In the genomic region with DNA sequence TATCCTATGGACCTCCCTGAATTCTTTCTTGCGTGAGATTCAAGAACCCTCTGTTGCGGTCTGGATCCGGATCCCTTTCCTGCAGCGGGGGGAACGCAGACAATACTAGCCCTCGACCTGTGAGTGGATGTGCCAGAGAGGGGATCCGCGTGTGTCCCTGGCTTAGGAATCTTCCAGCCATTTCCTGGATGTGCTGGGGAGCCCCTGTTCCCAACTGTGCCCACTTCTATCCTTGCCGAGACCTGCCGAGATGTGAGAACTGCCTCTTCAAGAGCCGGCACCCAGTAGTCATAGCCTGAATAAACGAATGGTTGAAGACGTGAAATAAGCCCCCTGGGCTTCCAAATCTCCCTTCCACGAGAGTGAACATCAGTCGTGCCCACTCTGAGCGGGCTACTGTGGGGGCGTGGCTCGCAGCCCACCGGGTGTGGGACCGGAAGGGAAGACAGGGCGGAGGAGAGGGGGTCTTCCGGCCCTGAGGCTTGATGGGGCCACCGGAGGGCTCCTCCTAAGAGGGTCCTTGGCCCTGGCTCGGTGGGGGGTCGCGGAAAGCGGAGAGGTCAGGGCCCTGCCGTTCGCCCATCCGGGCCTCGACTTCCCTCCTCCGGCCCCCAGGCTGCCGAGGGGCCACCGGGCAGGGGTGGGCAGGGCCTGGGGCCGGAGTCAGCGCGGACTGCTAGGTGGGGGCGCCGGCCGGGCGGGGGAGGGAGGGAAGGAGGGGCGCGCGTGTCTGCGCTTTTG, we compare ENCODE assay signal across 8 cellular contexts. TPM values are rescaled to one million over a fixed set of nuclear protein-coding genes. Genes with fewer than 3 reads are reported as not detected.
DNase-seq lines count a peak whose midpoint lies in the region; ATAC-seq and TF ChIP-seq lines count a peak whose summit lies in the region.

No MANE protein-coding gene starts in this region.

- 0 out of 2 replicates have a peak, but pooled peaks cover 7% of the 10 kb centered on the region for H3K79me2 ChIP-seq in DND-41 (ENCODE audit: insufficient read depth, low read length)

- TF ChIP-seq CTCF in DND-41 (IDR thresholded peaks at IDR 0.05; ENCODE audit: borderline replicate concordance, extremely low read depth, low read length, poor library complexity, severe bottlenecking) = no peak
- TF ChIP-seq CTCF in astrocyte of the cerebellum (IDR thresholded peaks at IDR 0.05; ENCODE audit: low read depth, low read length, missing control alignments) = no peak

- H3K9me3 ChIP-seq in DND-41 (ENCODE audit: insufficient read depth, low read length, severe bottlenecking) (no peaks in the 10 kb centered on the region), thymus (ENCODE audit: control insufficient read depth) (no peaks in the 10 kb centered on the region)

- peak overlapping the region; percentile 86 for H3K9ac ChIP-seq in DND-41 (ENCODE audit: low read depth, low read length)

- peak overlapping the region; percentile 66 for H3K27ac ChIP-seq in DND-41 (ENCODE audit: low read length)
- no peak overlapping the region for H3K27ac ChIP-seq in thymus (ENCODE audit: low read depth)

- H2AFZ ChIP-seq in DND-41 (ENCODE audit: low read depth, low read length) = peak overlapping the region; percentile 99

- ATAC-seq in DND-41 (ENCODE audit: insufficient read depth, low read depth) (peak; percentile 25), HG02798 (IDR thresholded peaks at IDR 0.05; ENCODE audit: poor library complexity, unreplicated experiment) (peak; percentile 23), GM21367 (IDR thresholded peaks at IDR 0.05; ENCODE audit: unreplicated experiment) (no peak)

- H3K27me3 ChIP-seq in DND-41 (ENCODE audit: insufficient read depth, low read length, poor library complexity) = peaks cover 7% of the 10 kb centered on the region
- H3K27me3 ChIP-seq in thymus (ENCODE audit: control insufficient read depth, insufficient read depth) = no peaks in the 10 kb centered on the region

- H3K4me1 ChIP-seq in DND-41 (ENCODE audit: insufficient read depth, low read length) (peaks cover 21% of the 10 kb centered on the region), thymus (ENCODE audit: control insufficient read depth, insufficient read depth, low read length) (peaks cover 10% of the 10 kb centered on the region)

- peak overlapping the region; percentile 99 for H3K4me2 ChIP-seq in DND-41 (ENCODE audit: insufficient read depth, low read length)

- H3K36me3 ChIP-seq in DND-41 (ENCODE audit: insufficient read depth, low read length) = peaks cover 11% of the 10 kb centered on the region
- H3K36me3 ChIP-seq in thymus (ENCODE audit: control insufficient read depth, insufficient read depth) = no peaks in the 10 kb centered on the region

- in situ Hi-C loops in astrocyte of the cerebellum (cut with HindIII; ENCODE audit: low sequenced_read_pairs) = no loop called here

- WGBS in thymus = 17% methylated on average over 45 of the region's 45 CpGs

- H3K4me3 ChIP-seq in DND-41 (ENCODE audit: low read depth in 1 of 2, low read length in 2 of 2) (peak overlapping the region; percentile 93 to 99; a peak in 3 of 4 replicates), astrocyte of the cerebellum (ENCODE audit: low read depth, low read length) (peak overlapping the region; percentile 71), thymus (ENCODE audit: low read length) (peak overlapping the region; percentile 77)

- DNase-seq in DND-41 (peak; percentile 40), astrocyte of the cerebellum (ENCODE audit: low read depth) (no peak), left kidney (ENCODE audit: low read depth, low spot score) (peak; percentile 79), NCI-H2196 (lab: John Stamatoyannopoulos, UW; ENCODE audit: unreplicated experiment) (no peak), NCI-H82 treated with DMSO at 0.1 percent for 48 hours (lab: John Stamatoyannopoulos, UW; ENCODE audit: unreplicated experiment) (no peak)

- no peaks in the 10 kb centered on the region for H4K20me1 ChIP-seq in DND-41 (ENCODE audit: insufficient read depth, low read length)

RNA-seq across cellular contexts. Expression of a gene that starts 1.3 kb away (rescaled TPM):
- polyA plus RNA-seq in thymus = 13.7 TPM

RNA-seq across cellular contexts. Expression of a gene that starts 14.9 kb away (rescaled TPM):
- 0.07 TPM for polyA plus RNA-seq in thymus

RNA-seq across cellular contexts. Expression of a gene that starts 39.7 kb away (rescaled TPM):
- polyA plus RNA-seq in thymus = 0.96 TPM

RNA-seq across cellular contexts. Expression of a gene that starts 51.3 kb away (rescaled TPM):
- 22.2 TPM for polyA plus RNA-seq in thymus

Comparison
In these comparisons a context has a peak if more than half of its experiments do, and no peak if none do; other contexts are left out.
1. DNase-seq: peak in DND-41 (single experiment) and left kidney (single experiment); none in astrocyte of the cerebellum (single experiment), NCI-H2196 (single experiment) and NCI-H82 treated with DMSO at 0.1 percent for 48 hours (single experiment).
2. Peak in every context shown above with its lines, with median percentiles within 50 percentile points of each other: H3K4me3 ChIP-seq.